ENCODE assay signal across 6 cellular contexts in genomic region chr2:181384923-181385322, GRCh38.
"Had no signal": no experiment of that assay in that cellular context is flagged by ENCODE, and none has a peak within 500 bp of the region (broad histone marks: within the 10 kb centered on the region; RNA-seq: fewer than 3 reads in every experiment).

No MANE protein-coding gene starts in this region.

- FAIRE-seq: G401.6, GM12878, GM12891, GM18507 had no signal

- DNase-seq: GDM1, GF-D8 had no signal

- ATAC-seq: GM12878 had no signal

- H3K4me3 ChIP-seq: GM12878 had no signal
